Comparison of ENCODE assay signal across 19 cellular contexts in genomic region chr6:38495511-38495910, GRCh38.
A peak's percentile ranks its signal among the peaks of the same experiment; 100 is the strongest.
DNase-seq lines count a peak whose midpoint lies in the region; ATAC-seq and TF ChIP-seq lines count a peak whose summit lies in the region.
"Had no signal": no experiment of that assay in that cellular context is flagged by ENCODE, and none has a peak within 500 bp of the region (broad histone marks: within the 10 kb centered on the region; RNA-seq: fewer than 3 reads in every experiment).

No MANE protein-coding gene starts in this region.

- no peaks in the 10 kb centered on the region for H3K27me3 ChIP-seq in OCI-LY3 (ENCODE audit: low read depth, low read length)
- H3K27me3 ChIP-seq: hepatocyte, ovary had no signal

- peak; percentile 61 to 77 for ATAC-seq in stimulated activated naive B cell treated with anti-CD40 and anti-IgM and Interleukin-4, amounts not matched to agents 10 μg/mL and 1 μg/mL and 100 μg/mL, for 72 hours (replicated peaks)
- ATAC-seq: HepG2, left cardiac atrium had no signal

- CTCF ChIA-PET in activated naive CD4-positive, alpha-beta T cell treated with anti-CD3 and anti-CD28 coated beads for 36 hours (lab: Charles Lee): interaction anchor here (0.6 kb wide), 1 partner anchor 276 kb away, joined by 4 read pairs; no protein-coding TSS in a partner anchor
- CTCF ChIA-PET in activated naive CD4-positive, alpha-beta T cell treated with anti-CD3 and anti-CD28 coated beads, Interleukin-2, amount 10 ng/mL, durations not matched to agents 7 days and 5 days (lab: Charles Lee): interaction anchor here (1.8 kb wide), 1 partner anchor 15 kb away, joined by 6 read pairs; no protein-coding TSS in a partner anchor

- intact Hi-C loops in activated naive CD4-positive, alpha-beta T cell treated with anti-CD3 and anti-CD28 coated beads for 36 hours (cut with micrococcal nuclease): loop anchor here (2.0 kb wide), 3 partner anchors 177 to 799 kb away; partner anchors contain the start of gene MDGA1

- peak overlapping the region; percentile 20 for H3K4me2 ChIP-seq in OCI-LY3 (ENCODE audit: low read length)
- H3K4me2 ChIP-seq: hepatocyte had no signal

- no peaks in the 10 kb centered on the region for H3K27me3 Mint-ChIP-seq in activated naive CD4-positive, alpha-beta T cell treated with anti-CD3 and anti-CD28 coated beads for 36 hours (ENCODE audit: low read depth)
- no peaks in the 10 kb centered on the region for H3K27me3 Mint-ChIP-seq in activated naive CD4-positive, alpha-beta T cell treated with anti-CD3 and anti-CD28 coated beads, Interleukin-2, amount 10 ng/mL, durations not matched to agents 7 days and 5 days
- H3K27me3 Mint-ChIP-seq in stimulated activated naive B cell treated with anti-CD40 and anti-IgM and Interleukin-4, amounts not matched to agents 10 μg/mL and 1 μg/mL and 100 μg/mL, for 72 hours: no peaks in the 10 kb centered on the region
- H3K27me3 Mint-ChIP-seq: CD4-positive, CD25-positive, alpha-beta regulatory T cell had no signal

- TF ChIP-seq CTCF in OCI-LY3 (IDR thresholded peaks at IDR 0.05; ENCODE audit: low read depth, low read length): no peak

- peaks cover 10% of the 10 kb centered on the region for H3K4me1 Mint-ChIP-seq in activated naive CD4-positive, alpha-beta T cell treated with anti-CD3 and anti-CD28 coated beads for 36 hours (ENCODE audit: low read depth)
- H3K4me1 Mint-ChIP-seq in activated naive CD4-positive, alpha-beta T cell treated with anti-CD3 and anti-CD28 coated beads, Interleukin-2, amount 10 ng/mL, durations not matched to agents 7 days and 5 days: peaks cover 2% of the 10 kb centered on the region
- peaks cover 5 to 8% of the 10 kb centered on the region in 2 donors for H3K4me1 Mint-ChIP-seq in stimulated activated naive B cell treated with anti-CD40 and anti-IgM and Interleukin-4, amounts not matched to agents 10 μg/mL and 1 μg/mL and 100 μg/mL, for 72 hours

- H3K4me3 Mint-ChIP-seq in activated naive CD4-positive, alpha-beta T cell treated with anti-CD3 and anti-CD28 coated beads for 36 hours: no peak overlapping the region
- no peak overlapping the region for H3K4me3 Mint-ChIP-seq in activated naive CD4-positive, alpha-beta T cell treated with anti-CD3 and anti-CD28 coated beads, Interleukin-2, amount 10 ng/mL, durations not matched to agents 7 days and 5 days
- H3K4me3 Mint-ChIP-seq in stimulated activated naive B cell treated with anti-CD40 and anti-IgM and Interleukin-4, amounts not matched to agents 10 μg/mL and 1 μg/mL and 100 μg/mL, for 72 hours: no peak overlapping the region
- H3K4me3 Mint-ChIP-seq: CD4-positive, CD25-positive, alpha-beta regulatory T cell had no signal

- peaks cover 31% of the 10 kb centered on the region for H3K4me1 ChIP-seq in OCI-LY3 (ENCODE audit: low read length)

- no peak overlapping the region for H3K27ac ChIP-seq in OCI-LY3 (ENCODE audit: low read length)
- H3K27ac ChIP-seq: hepatocyte, ovary, SK-N-MC had no signal

- H3K9me3 ChIP-seq in OCI-LY3 (ENCODE audit: insufficient read depth, low read length): no peaks in the 10 kb centered on the region
- H3K9me3 ChIP-seq: ovary had no signal

- H3K27ac Mint-ChIP-seq in activated naive CD4-positive, alpha-beta T cell treated with anti-CD3 and anti-CD28 coated beads for 36 hours: no peak overlapping the region
- no peak overlapping the region for H3K27ac Mint-ChIP-seq in activated naive CD4-positive, alpha-beta T cell treated with anti-CD3 and anti-CD28 coated beads, Interleukin-2, amount 10 ng/mL, durations not matched to agents 7 days and 5 days
- H3K27ac Mint-ChIP-seq in stimulated activated naive B cell treated with anti-CD40 and anti-IgM and Interleukin-4, amounts not matched to agents 10 μg/mL and 1 μg/mL and 100 μg/mL, for 72 hours: peak overlapping the region; percentile 10
- H3K27ac Mint-ChIP-seq: activated T-helper 2 cell treated with anti-CD3 and anti-CD28 coated beads, Interferon-gamma antibody, Interleukin-2, Interleukin-4, amounts not matched to agents 10 μg/mL and 5 μg/mL and 100 μg/mL, durations not matched to agents 14 hours and 24 hours and 36 hours; CD4-positive, CD25-positive, alpha-beta regulatory T cell had no signal

- DNase-seq in NCI-H146 (lab: John Stamatoyannopoulos, UW) (peak; percentile 30), NCI-H146 treated with DMSO at 0.1 percent for 48 hours (lab: John Stamatoyannopoulos, UW; ENCODE audit: unreplicated experiment) (no peak), cerebellar nuclear complex (lab: John Stamatoyannopoulos, UW) (no peak), pons (ENCODE audit: low spot score) (no peak)
- DNase-seq in activated naive CD4-positive, alpha-beta T cell treated with anti-CD3 and anti-CD28 coated beads for 36 hours: peak; percentile 15
- no peak for DNase-seq in activated naive CD4-positive, alpha-beta T cell treated with anti-CD3 and anti-CD28 coated beads, Interleukin-2, amount 10 ng/mL, durations not matched to agents 7 days and 5 days
- no peak for DNase-seq in stimulated activated naive B cell treated with anti-CD40 and anti-IgM and Interleukin-4, amounts not matched to agents 10 μg/mL and 1 μg/mL and 100 μg/mL, for 72 hours
- DNase-seq: DND-41, Karpas-422, left cardiac atrium, NCI-H1694, ovary, small intestine had no signal

- H3K9me3 Mint-ChIP-seq in activated naive CD4-positive, alpha-beta T cell treated with anti-CD3 and anti-CD28 coated beads for 36 hours: no peaks in the 10 kb centered on the region
- H3K9me3 Mint-ChIP-seq in activated naive CD4-positive, alpha-beta T cell treated with anti-CD3 and anti-CD28 coated beads, Interleukin-2, amount 10 ng/mL, durations not matched to agents 7 days and 5 days: no peaks in the 10 kb centered on the region
- H3K9me3 Mint-ChIP-seq in stimulated activated naive B cell treated with anti-CD40 and anti-IgM and Interleukin-4, amounts not matched to agents 10 μg/mL and 1 μg/mL and 100 μg/mL, for 72 hours: no peaks in the 10 kb centered on the region
- H3K9me3 Mint-ChIP-seq: activated T-helper 2 cell treated with anti-CD3 and anti-CD28 coated beads, Interferon-gamma antibody, Interleukin-2, Interleukin-4, amounts not matched to agents 10 μg/mL and 5 μg/mL and 100 μg/mL, durations not matched to agents 14 hours and 24 hours and 36 hours; CD4-positive, CD25-positive, alpha-beta regulatory T cell had no signal

- H3K36me3 Mint-ChIP-seq in activated naive CD4-positive, alpha-beta T cell treated with anti-CD3 and anti-CD28 coated beads for 36 hours (ENCODE audit: low read depth): no peaks in the 10 kb centered on the region
- no peaks in the 10 kb centered on the region for H3K36me3 Mint-ChIP-seq in activated naive CD4-positive, alpha-beta T cell treated with anti-CD3 and anti-CD28 coated beads, Interleukin-2, amount 10 ng/mL, durations not matched to agents 7 days and 5 days
- H3K36me3 Mint-ChIP-seq in stimulated activated naive B cell treated with anti-CD40 and anti-IgM and Interleukin-4, amounts not matched to agents 10 μg/mL and 1 μg/mL and 100 μg/mL, for 72 hours: no peaks in the 10 kb centered on the region
- H3K36me3 Mint-ChIP-seq: CD4-positive, CD25-positive, alpha-beta regulatory T cell had no signal

- H4K20me1 ChIP-seq in OCI-LY3 (ENCODE audit: insufficient read depth, low read length): no peaks in the 10 kb centered on the region

- H3K36me3 ChIP-seq in OCI-LY3 (replicated peaks; ENCODE audit: low read depth, low read length): no peaks in the 10 kb centered on the region
- H3K36me3 ChIP-seq: ovary had no signal

- no peak overlapping the region for H3K9ac ChIP-seq in OCI-LY3 (ENCODE audit: low read length)

- no peak overlapping the region for H3K4me3 ChIP-seq in OCI-LY3 (ENCODE audit: low read length)
- H3K4me3 ChIP-seq: hepatocyte, ovary, SK-N-MC had no signal

- no peaks in the 10 kb centered on the region for H3K79me2 ChIP-seq in OCI-LY3 (ENCODE audit: low read length)
- H3K79me2 ChIP-seq: hepatocyte had no signal

- H2AFZ ChIP-seq in OCI-LY3 (ENCODE audit: low read depth, low read length): no peak overlapping the region
- H2AFZ ChIP-seq: hepatocyte had no signal

Comparison
In these comparisons a context has a peak if more than half of its experiments do, and no peak if none do; other contexts are left out.
1. DNase-seq: peak in NCI-H146 (single experiment) and activated naive CD4-positive, alpha-beta T cell treated with anti-CD3 and anti-CD28 coated beads for 36 hours (single experiment); none in NCI-H146 treated with DMSO at 0.1 percent for 48 hours (single experiment), activated naive CD4-positive, alpha-beta T cell treated with anti-CD3 and anti-CD28 coated beads, Interleukin-2, amount 10 ng/mL, durations not matched to agents 7 days and 5 days (single experiment), stimulated activated naive B cell treated with anti-CD40 and anti-IgM and Interleukin-4, amounts not matched to agents 10 μg/mL and 1 μg/mL and 100 μg/mL, for 72 hours (single experiment), cerebellar nuclear complex (0 of 2) and pons (single experiment).